1 cellular context compared by ENCODE assay signal in the genomic region with DNA sequence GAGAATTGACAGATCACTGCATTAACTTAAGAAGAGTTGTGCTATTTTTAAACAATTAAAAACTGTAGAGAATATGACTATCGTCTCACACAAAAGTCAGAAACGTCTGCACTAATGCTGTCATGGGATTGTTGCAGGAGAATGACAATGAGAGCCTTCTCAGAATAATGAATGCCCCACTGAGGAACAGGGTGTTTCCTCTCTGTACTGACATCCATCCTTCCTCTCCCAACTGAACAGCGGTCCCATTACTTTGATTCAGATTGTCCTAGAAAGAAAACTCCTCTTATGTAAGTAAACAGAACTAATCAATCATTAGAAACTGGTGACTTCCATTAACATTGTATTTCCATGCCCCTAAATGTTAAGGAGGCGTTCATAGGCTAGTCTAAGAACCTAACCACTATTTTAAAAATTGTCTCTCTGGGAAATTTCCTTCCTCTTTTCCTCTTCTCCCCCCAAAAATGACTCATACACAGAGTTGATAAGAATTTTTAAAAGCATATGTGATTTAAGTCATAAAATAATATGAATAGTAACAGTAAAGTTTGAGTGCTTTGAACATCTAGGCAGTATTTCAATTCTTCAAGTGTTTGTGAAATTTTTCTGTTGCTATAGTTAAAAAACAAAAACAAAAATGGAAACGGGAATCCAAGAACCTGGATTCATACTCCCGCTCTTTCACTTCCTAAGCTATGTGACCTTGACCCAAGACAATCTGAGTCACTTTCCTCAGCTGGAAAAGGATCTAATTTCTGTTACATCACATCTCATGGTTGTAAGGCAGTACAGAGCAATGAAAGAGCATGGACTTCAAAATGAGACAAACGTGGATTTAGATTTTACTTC.
TF ChIP-seq lines count a peak whose summit lies in the region.

No MANE protein-coding gene starts in this region.

TF ChIP-seq in SK-N-SH, 30 proteins besides CTCF, POLR2A, EP300 and RAD21 (continued from another document):
- TF ChIP-seq, protein P1, sequence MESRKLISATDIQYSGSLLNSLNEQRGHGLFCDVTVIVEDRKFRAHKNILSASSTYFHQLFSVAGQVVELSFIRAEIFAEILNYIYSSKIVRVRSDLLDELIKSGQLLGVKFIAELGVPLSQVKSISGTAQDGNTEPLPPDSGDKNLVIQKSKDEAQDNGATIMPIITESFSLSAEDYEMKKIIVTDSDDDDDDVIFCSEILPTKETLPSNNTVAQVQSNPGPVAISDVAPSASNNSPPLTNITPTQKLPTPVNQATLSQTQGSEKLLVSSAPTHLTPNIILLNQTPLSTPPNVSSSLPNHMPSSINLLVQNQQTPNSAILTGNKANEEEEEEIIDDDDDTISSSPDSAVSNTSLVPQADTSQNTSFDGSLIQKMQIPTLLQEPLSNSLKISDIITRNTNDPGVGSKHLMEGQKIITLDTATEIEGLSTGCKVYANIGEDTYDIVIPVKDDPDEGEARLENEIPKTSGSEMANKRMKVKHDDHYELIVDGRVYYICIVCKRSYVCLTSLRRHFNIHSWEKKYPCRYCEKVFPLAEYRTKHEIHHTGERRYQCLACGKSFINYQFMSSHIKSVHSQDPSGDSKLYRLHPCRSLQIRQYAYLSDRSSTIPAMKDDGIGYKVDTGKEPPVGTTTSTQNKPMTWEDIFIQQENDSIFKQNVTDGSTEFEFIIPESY (IDR thresholded peaks at IDR 0.05; ENCODE audit: borderline replicate concordance, low read depth): no peak
- TF ChIP-seq GABPA (IDR thresholded peaks at IDR 0.05; ENCODE audit: low read depth) (no peak), SMC3 (IDR thresholded peaks at IDR 0.05; ENCODE audit: low read depth, low read length) (no peak), CHD2 (IDR thresholded peaks at IDR 0.05; ENCODE audit: low read length, partially characterized antibody) (no peak), REST (IDR thresholded peaks at IDR 0.05; ENCODE audit: low read depth, low read length) (no peak), SIN3A (IDR thresholded peaks at IDR 0.05; ENCODE audit: borderline replicate concordance, low read depth, low read length) (no peak), TCF12 (IDR thresholded peaks at IDR 0.05) (peak; percentile 53; the same call in 1 of the 2 replicates), EZH2phosphoT487 (IDR thresholded peaks at IDR 0.05; ENCODE audit: borderline replicate concordance, low read depth) (no peak), USF1 (IDR thresholded peaks at IDR 0.05; ENCODE audit: borderline replicate concordance, low read depth) (no peak), JUND (IDR thresholded peaks at IDR 0.05) (peak; percentile 55), MXI1 (IDR thresholded peaks at IDR 0.05; ENCODE audit: low read depth, low read length) (no peak), RXRA (IDR thresholded peaks at IDR 0.05; ENCODE audit: borderline replicate concordance, low read depth) (no peak)
- TF ChIP-seq, protein P2, sequence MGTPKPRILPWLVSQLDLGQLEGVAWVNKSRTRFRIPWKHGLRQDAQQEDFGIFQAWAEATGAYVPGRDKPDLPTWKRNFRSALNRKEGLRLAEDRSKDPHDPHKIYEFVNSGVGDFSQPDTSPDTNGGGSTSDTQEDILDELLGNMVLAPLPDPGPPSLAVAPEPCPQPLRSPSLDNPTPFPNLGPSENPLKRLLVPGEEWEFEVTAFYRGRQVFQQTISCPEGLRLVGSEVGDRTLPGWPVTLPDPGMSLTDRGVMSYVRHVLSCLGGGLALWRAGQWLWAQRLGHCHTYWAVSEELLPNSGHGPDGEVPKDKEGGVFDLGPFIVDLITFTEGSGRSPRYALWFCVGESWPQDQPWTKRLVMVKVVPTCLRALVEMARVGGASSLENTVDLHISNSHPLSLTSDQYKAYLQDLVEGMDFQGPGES (IDR thresholded peaks at IDR 0.05; ENCODE audit: low read depth, low read length): no peak
